In genomic region chr18:58042826-58043362, GRCh38 we compare ENCODE assay signal across 8 cellular contexts. TPM values are rescaled to one million over a fixed set of nuclear protein-coding genes. Genes with fewer than 3 reads are reported as not detected.
A peak's percentile ranks its signal among the peaks of the same experiment; 100 is the strongest.
DNase-seq lines count a peak whose midpoint lies in the region; ATAC-seq and TF ChIP-seq lines count a peak whose summit lies in the region.

No MANE protein-coding gene starts in this region.

- POLR2A ChIA-PET in activated CD8-positive, alpha-beta T cell treated with anti-CD3 and anti-CD28 coated beads, Interleukin-2, amount 10 ng/mL, durations not matched to agents 7 days and 5 days (lab: Charles Lee), result interaction anchor here (0.7 kb wide), 1 partner anchor 17 kb away, joined by 3 read pairs; no protein-coding TSS in a partner anchor

- H3K4me3 ChIP-seq in iPS-18c (ENCODE audit: insufficient read depth, low read depth, low read length) (peak overlapping the region; percentile 90), suprapubic skin (peak overlapping the region; percentile 82)

- TF ChIP-seq CTCF in suprapubic skin (IDR thresholded peaks at IDR 0.05), result no peak

- no peaks in the 10 kb centered on the region for H3K36me3 ChIP-seq in suprapubic skin

- peaks cover 3% of the 10 kb centered on the region for H3K36me3 Mint-ChIP-seq in T-helper 2 cell treated with Interferon-gamma antibody and Interleukin-4, amounts not matched to agents 5 μg/mL and 100 μg/mL, for 36 hours (ENCODE audit: low read depth)
- H3K36me3 Mint-ChIP-seq in activated CD8-positive, alpha-beta T cell treated with anti-CD3 and anti-CD28 coated beads, Interleukin-2, amount 10 ng/mL, durations not matched to agents 7 days and 5 days (ENCODE audit: low read depth), result no peaks in the 10 kb centered on the region

- peaks cover 13% of the 10 kb centered on the region for H3K4me1 ChIP-seq in suprapubic skin

- H3K27me3 ChIP-seq in suprapubic skin, result no peaks in the 10 kb centered on the region

- no peak for TF ChIP-seq POLR2A in suprapubic skin (IDR thresholded peaks at IDR 0.05)

- H3K27ac Mint-ChIP-seq in T-helper 2 cell treated with Interferon-gamma antibody and Interleukin-4, amounts not matched to agents 5 μg/mL and 100 μg/mL, for 36 hours, result no peak overlapping the region
- H3K27ac Mint-ChIP-seq in activated CD8-positive, alpha-beta T cell treated with anti-CD3 and anti-CD28 coated beads, Interleukin-2, amount 10 ng/mL, durations not matched to agents 7 days and 5 days, result no peak overlapping the region

- H3K9me3 Mint-ChIP-seq in T-helper 2 cell treated with Interferon-gamma antibody and Interleukin-4, amounts not matched to agents 5 μg/mL and 100 μg/mL, for 36 hours, result no peaks in the 10 kb centered on the region
- no peaks in the 10 kb centered on the region for H3K9me3 Mint-ChIP-seq in activated CD8-positive, alpha-beta T cell treated with anti-CD3 and anti-CD28 coated beads, Interleukin-2, amount 10 ng/mL, durations not matched to agents 7 days and 5 days (ENCODE audit: insufficient read depth)

- no peak for DNase-seq in T-helper 2 cell treated with Interferon-gamma antibody and Interleukin-4, amounts not matched to agents 5 μg/mL and 100 μg/mL, for 36 hours (ENCODE audit: low spot score)
- no peak for DNase-seq in T-helper 2 cell
- no peak for DNase-seq in activated CD8-positive, alpha-beta T cell treated with anti-CD3 and anti-CD28 coated beads, Interleukin-2, amount 10 ng/mL, durations not matched to agents 7 days and 5 days
- DNase-seq in suprapubic skin (ENCODE audit: low spot score in 2 of 2), result no peak
- no peak for DNase-seq in NCI-H1694 (lab: John Stamatoyannopoulos, UW)

- H3K9me3 ChIP-seq in iPS-18c (ENCODE audit: control insufficient read depth, insufficient read depth, low read length) (peaks cover 2% of the 10 kb centered on the region), suprapubic skin (no peaks in the 10 kb centered on the region)

- H3K27me3 Mint-ChIP-seq in T-helper 2 cell treated with Interferon-gamma antibody and Interleukin-4, amounts not matched to agents 5 μg/mL and 100 μg/mL, for 36 hours (ENCODE audit: low read depth), result peaks cover 60% of the 10 kb centered on the region
- peaks cover 36% of the 10 kb centered on the region for H3K27me3 Mint-ChIP-seq in activated CD8-positive, alpha-beta T cell treated with anti-CD3 and anti-CD28 coated beads, Interleukin-2, amount 10 ng/mL, durations not matched to agents 7 days and 5 days (ENCODE audit: low read depth)

- TF ChIP-seq EP300 in suprapubic skin (IDR thresholded peaks at IDR 0.05), result no peak

- H3K27ac ChIP-seq in suprapubic skin, result no peak overlapping the region

- H3K4me1 Mint-ChIP-seq in T-helper 2 cell treated with Interferon-gamma antibody and Interleukin-4, amounts not matched to agents 5 μg/mL and 100 μg/mL, for 36 hours (ENCODE audit: low read depth), result peaks cover 26% of the 10 kb centered on the region
- H3K4me1 Mint-ChIP-seq in activated CD8-positive, alpha-beta T cell treated with anti-CD3 and anti-CD28 coated beads, Interleukin-2, amount 10 ng/mL, durations not matched to agents 7 days and 5 days (ENCODE audit: low read depth), result peaks cover 25% of the 10 kb centered on the region

- ATAC-seq in activated CD8-positive, alpha-beta T cell treated with anti-CD3 and anti-CD28 coated beads, Interleukin-2, amount 10 ng/mL, durations not matched to agents 7 days and 5 days, result no peak
- ATAC-seq in HG03280 (IDR thresholded peaks at IDR 0.05; ENCODE audit: unreplicated experiment) (no peak), HG03139 (IDR thresholded peaks at IDR 0.05; ENCODE audit: unreplicated experiment) (no peak)

- 17% methylated on average over 14 of the region's 14 CpGs for WGBS in suprapubic skin

- peak overlapping the region; percentile 83 for H3K4me3 Mint-ChIP-seq in T-helper 2 cell treated with Interferon-gamma antibody and Interleukin-4, amounts not matched to agents 5 μg/mL and 100 μg/mL, for 36 hours
- H3K4me3 Mint-ChIP-seq in activated CD8-positive, alpha-beta T cell treated with anti-CD3 and anti-CD28 coated beads, Interleukin-2, amount 10 ng/mL, durations not matched to agents 7 days and 5 days, result peak overlapping the region; percentile 81

- CTCF ChIA-PET in activated CD8-positive, alpha-beta T cell treated with anti-CD3 and anti-CD28 coated beads, Interleukin-2, amount 10 ng/mL, durations not matched to agents 7 days and 5 days (lab: Charles Lee), result interaction anchor here (1.0 to 2.9 kb wide), 13 partner anchors 9 to 140 kb away, joined by 3 to 21 read pairs (median 5); no protein-coding TSS in a partner anchor

RNA-seq across cellular contexts. Expression of gene NEDD4L, which starts 1.1 kb away (rescaled TPM):
- total RNA-seq in activated CD8-positive, alpha-beta T cell treated with anti-CD3 and anti-CD28 coated beads, Interleukin-2, amount 10 ng/mL, durations not matched to agents 7 days and 5 days, result 1 to 10 TPM; 3.4 to 4.3 TPM
- 100 to 1,000 TPM in 1 of 4 donors, 10 to 100 TPM in 3; 44.0 to 104 (median 59.6) TPM for total RNA-seq in suprapubic skin

Comparison
In these comparisons a context has a peak if more than half of its experiments do, and no peak if none do; other contexts are left out.
1. RNA of gene NEDD4L, which starts 1.1 kb away (total RNA-seq): 44.0 to 104 TPM in suprapubic skin; 3.4 to 4.3 TPM in activated CD8-positive, alpha-beta T cell treated with anti-CD3 and anti-CD28 coated beads, Interleukin-2, amount 10 ng/mL, durations not matched to agents 7 days and 5 days; every median in the first group is over 4 times any median in the second.